15 cellular contexts compared by ENCODE assay signal in genomic region chr20:8547035-8547649, GRCh38.
"Had no signal": no experiment of that assay in that cellular context is flagged by ENCODE, and none has a peak within 500 bp of the region (broad histone marks: within the 10 kb centered on the region; RNA-seq: fewer than 3 reads in every experiment).

No MANE protein-coding gene starts in this region.

- H3K4me1 ChIP-seq: prostate gland had no signal

- ATAC-seq: activated CD8-positive, alpha-beta memory T cell treated with anti-CD3 and anti-CD28 coated beads, Interleukin-2, amount 10 ng/mL, durations not matched to agents 7 days and 5 days; sciatic nerve; stimulated activated naive B cell treated with anti-CD40 and anti-IgM and Interleukin-4, amounts not matched to agents 10 μg/mL and 1 μg/mL and 100 μg/mL, for 72 hours; T-cell had no signal

- FAIRE-seq: frontal cortex had no signal

- H3K9me3 ChIP-seq: prostate gland had no signal

- H3K4me2 ChIP-seq: smooth muscle cell had no signal

- H3K27me3 ChIP-seq: cardiac muscle cell had no signal

- H3K36me3 ChIP-seq: cardiac muscle cell, prostate gland had no signal

- DNase-seq: activated B cell treated with CpG ODN at 0.5 μM for 24 hours; activated CD4-positive, alpha-beta memory T cell treated with anti-CD3 and anti-CD28 coated beads, Interleukin-2, amount 10 ng/mL, durations not matched to agents 7 days and 5 days; activated CD4-positive, alpha-beta T cell treated with anti-CD3 and anti-CD28 coated beads for 4 hours; activated CD8-positive, alpha-beta memory T cell treated with anti-CD3 and anti-CD28 coated beads, Interleukin-2, amount 10 ng/mL, durations not matched to agents 7 days and 5 days; activated naive CD8-positive, alpha-beta T cell treated with anti-CD3 and anti-CD28 coated beads for 36 hours; amniotic stem cell; immature natural killer cell; kidney glomerular epithelial cell; stimulated activated naive B cell treated with anti-CD40 and anti-IgM and Interleukin-4, amounts not matched to agents 10 μg/mL and 1 μg/mL and 100 μg/mL, for 72 hours; T-cell had no signal

- H3K4me3 ChIP-seq: cardiac muscle cell, prostate gland, smooth muscle cell had no signal

- H3K27ac ChIP-seq: cardiac muscle cell, prostate gland had no signal
